8 cellular contexts compared by ENCODE assay signal in the genomic region with DNA sequence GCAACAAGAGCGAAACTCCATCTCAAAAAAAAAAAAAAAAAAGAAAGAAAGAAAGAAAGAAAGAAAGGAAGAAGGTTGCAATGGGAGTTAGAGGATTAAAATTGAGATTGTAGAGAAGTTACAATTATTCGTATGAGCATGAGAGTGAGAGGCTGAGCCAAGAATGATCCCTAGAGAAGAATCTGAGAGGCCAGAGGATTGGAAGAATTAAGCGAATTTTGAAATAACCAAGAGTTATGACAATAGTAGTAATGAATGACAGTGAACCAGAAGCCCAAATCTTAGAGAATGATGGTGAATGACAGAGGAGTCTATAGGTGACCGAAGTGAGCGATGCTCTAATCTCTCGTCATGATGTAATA. TPM values are rescaled to one million over a fixed set of nuclear protein-coding genes. Genes with fewer than 3 reads are reported as not detected.
A peak's percentile ranks its signal among the peaks of the same experiment; 100 is the strongest.
DNase-seq lines count a peak whose midpoint lies in the region; ATAC-seq and TF ChIP-seq lines count a peak whose summit lies in the region.

No MANE protein-coding gene starts in this region.

- peak overlapping the region; percentile 99 for H3K4me2 ChIP-seq in KMS-11

- peaks cover 19% of the 10 kb centered on the region for H3K4me1 ChIP-seq in KMS-11 (ENCODE audit: low read depth, poor library complexity, severe bottlenecking)

- intact Hi-C loops in dendritic cell treated with granulocyte-macrophage colony-stimulating factor and Interleukin-4, amounts not matched to agents 40 ng/mL and 50 ng/mL, for 4 days (cut with micrococcal nuclease): no loop called here
- intact Hi-C loops in natural killer cell (cut with micrococcal nuclease): loop anchor here (1.0 to 5.0 kb wide), 3 partner anchors 174 to 360 kb away; a partner anchor contains a TSS

- peak overlapping the region; percentile 56; the same call in 1 of the 2 replicates for H3K9ac ChIP-seq in KMS-11

- ATAC-seq in natural killer cell: no peak
- no peak for ATAC-seq in GM19328 (IDR thresholded peaks at IDR 0.05; ENCODE audit: unreplicated experiment)
- no peak for ATAC-seq in HG03354 (IDR thresholded peaks at IDR 0.05; ENCODE audit: poor library complexity, severe bottlenecking, unreplicated experiment)

- DNase-seq in AG09309 (ENCODE audit: low read depth) (no peak), natural killer cell (no peak), MV-4-11 (lab: John Stamatoyannopoulos, UW) (no peak), Kasumi-1 (lab: John Stamatoyannopoulos, UW) (no peak)

- no peaks in the 10 kb centered on the region for H3K27me3 ChIP-seq in KMS-11 (ENCODE audit: insufficient read depth, low read depth)

- H3K27me3 Mint-ChIP-seq in dendritic cell treated with granulocyte-macrophage colony-stimulating factor and Interleukin-4, amounts not matched to agents 40 ng/mL and 50 ng/mL, for 4 days: peaks cover 4% of the 10 kb centered on the region
- peaks cover 0 to 10% of the 10 kb centered on the region in 2 donors for H3K27me3 Mint-ChIP-seq in natural killer cell (ENCODE audit: low read depth in 2 of 2)

- H3K36me3 Mint-ChIP-seq in dendritic cell treated with granulocyte-macrophage colony-stimulating factor and Interleukin-4, amounts not matched to agents 40 ng/mL and 50 ng/mL, for 4 days (ENCODE audit: low read depth): peaks cover 17% of the 10 kb centered on the region
- no peaks in the 10 kb centered on the region for H3K36me3 Mint-ChIP-seq in natural killer cell

- H3K4me3 Mint-ChIP-seq in dendritic cell treated with granulocyte-macrophage colony-stimulating factor and Interleukin-4, amounts not matched to agents 40 ng/mL and 50 ng/mL, for 4 days: peak overlapping the region; percentile 51
- peak overlapping the region; percentile 59 for H3K4me3 Mint-ChIP-seq in natural killer cell

- H3K9me3 Mint-ChIP-seq in dendritic cell treated with granulocyte-macrophage colony-stimulating factor and Interleukin-4, amounts not matched to agents 40 ng/mL and 50 ng/mL, for 4 days: no peaks in the 10 kb centered on the region
- H3K9me3 Mint-ChIP-seq in natural killer cell: no peaks in the 10 kb centered on the region

- H2AFZ ChIP-seq in KMS-11 (ENCODE audit: low read depth): peak overlapping the region; percentile 99

- H3K4me3 ChIP-seq in AG09309 (ENCODE audit: control insufficient read depth, low read depth, low read length) (peak overlapping the region; percentile 4; the same call in 1 of the 2 replicates), KMS-11 (IDR thresholded peaks at IDR 0.05; ENCODE audit: insufficient read depth, low read depth, low read length) (no peak overlapping the region)

- TF ChIP-seq CTCF in AG09309 (IDR thresholded peaks at IDR 0.05; ENCODE audit: control insufficient read depth, insufficient read depth, low read depth, low read length, missing control alignments) (no peak), KMS-11 (conservative IDR thresholded peaks at IDR 0.05; ENCODE audit: low read depth, low read length) (no peak), natural killer cell (IDR thresholded peaks at IDR 0.05) (no peak)

- H3K36me3 ChIP-seq in KMS-11 (ENCODE audit: insufficient read depth): no peaks in the 10 kb centered on the region

- H3K27ac Mint-ChIP-seq in dendritic cell treated with granulocyte-macrophage colony-stimulating factor and Interleukin-4, amounts not matched to agents 40 ng/mL and 50 ng/mL, for 4 days: no peak overlapping the region
- H3K27ac Mint-ChIP-seq in natural killer cell: peak overlapping the region in 1 of 2 donors; percentile 93

- no peaks in the 10 kb centered on the region for H3K79me2 ChIP-seq in KMS-11 (ENCODE audit: insufficient read depth, low read depth)

- H4K20me1 ChIP-seq in KMS-11 (ENCODE audit: insufficient read depth): no peaks in the 10 kb centered on the region

- no peak overlapping the region for H3K27ac ChIP-seq in KMS-11

- peaks cover 50% of the 10 kb centered on the region for H3K4me1 Mint-ChIP-seq in dendritic cell treated with granulocyte-macrophage colony-stimulating factor and Interleukin-4, amounts not matched to agents 40 ng/mL and 50 ng/mL, for 4 days (ENCODE audit: low read depth)
- peaks cover 23 to 29% of the 10 kb centered on the region in 2 donors for H3K4me1 Mint-ChIP-seq in natural killer cell

RNA-seq across cellular contexts. Expression of a gene that starts 0.4 kb away (rescaled TPM):
- total RNA-seq in natural killer cell: 10 to 100 TPM in 2 of 3 donors, 1 to 10 TPM in 1; 7.4 to 11.8 (median 10.7) TPM

RNA-seq across cellular contexts. Expression of a gene that starts 27.7 kb away (rescaled TPM):
- 1 to 10 TPM; 1.8 to 4.7 (median 3.9) TPM for total RNA-seq in natural killer cell
